Comparison of ENCODE assay signal across 19 cellular contexts in the genomic region with DNA sequence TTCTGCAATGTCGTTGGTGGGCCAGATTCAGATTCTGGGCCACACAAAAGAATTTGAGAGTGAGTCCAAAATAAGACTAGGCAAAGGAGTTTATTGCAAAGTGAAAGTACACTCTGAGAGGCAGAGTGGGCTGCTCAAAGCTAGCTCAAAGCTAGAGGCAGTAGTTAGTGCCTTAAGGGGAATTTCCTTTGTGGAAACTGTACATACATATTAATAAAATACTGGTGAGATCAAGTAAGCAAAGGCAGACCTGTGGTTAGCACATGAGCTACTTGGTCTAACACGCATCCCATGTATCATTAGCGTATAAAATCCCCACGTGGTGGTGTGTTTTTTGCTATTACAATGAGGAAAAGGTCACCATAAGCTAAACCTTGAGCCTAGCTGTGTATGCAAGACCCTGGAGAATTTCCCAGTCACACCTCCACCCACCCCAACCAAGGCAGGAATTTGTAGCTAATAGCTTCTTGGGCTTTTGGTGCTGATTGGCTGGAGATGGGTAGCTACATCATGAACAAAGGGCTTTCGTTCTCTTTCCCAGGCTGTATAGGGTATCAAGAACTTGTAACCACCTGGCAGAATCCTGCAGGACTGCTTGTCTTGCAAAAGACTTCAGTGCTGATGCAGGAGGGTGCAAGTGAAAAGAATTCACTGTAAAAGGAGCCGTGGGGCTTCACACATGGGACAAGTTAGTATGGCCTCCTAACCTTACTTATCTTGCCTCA. TPM values are rescaled to one million over a fixed set of nuclear protein-coding genes. Genes with fewer than 3 reads are reported as not detected.
DNase-seq lines count a peak whose midpoint lies in the region; ATAC-seq and TF ChIP-seq lines count a peak whose summit lies in the region.
"Had no signal": no experiment of that assay in that cellular context is flagged by ENCODE, and none has a peak within 500 bp of the region (broad histone marks: within the 10 kb centered on the region; RNA-seq: fewer than 3 reads in every experiment).

No MANE protein-coding gene starts in this region.

- peaks cover 5% of the 10 kb centered on the region for H3K36me3 Mint-ChIP-seq in activated CD4-positive, alpha-beta T cell treated with anti-CD3 and anti-CD28 coated beads for 36 hours (ENCODE audit: low read depth)
- peaks cover 4 to 9% of the 10 kb centered on the region in 2 donors for H3K36me3 Mint-ChIP-seq in CD4-positive, alpha-beta memory T cell
- no peaks in the 10 kb centered on the region for H3K36me3 Mint-ChIP-seq in central memory CD8-positive, alpha-beta T cell (ENCODE audit: insufficient read depth)

- no peaks in the 10 kb centered on the region; the same call in 1 of the 2 replicates for H4K20me1 ChIP-seq in PC-9 (ENCODE audit: insufficient read depth)

- peak overlapping the region; percentile 0 to 1 for H3K4me3 ChIP-seq in CD4-positive, alpha-beta memory T cell (ENCODE audit: low read length in 2 of 2)
- no peak overlapping the region for H3K4me3 ChIP-seq in PC-9
- H3K4me3 ChIP-seq in adrenal gland: no peak overlapping the region
- H3K4me3 ChIP-seq: coronary artery, gastrocnemius medialis, left ventricle myocardium inferior, stomach, uterus had no signal

- TF ChIP-seq CTCF in PC-9 (conservative IDR thresholded peaks at IDR 0.05) (no peak), adrenal gland (IDR thresholded peaks at IDR 0.05) (no peak)

- peaks cover 0 to 3% of the 10 kb centered on the region in 2 donors for H3K9me3 ChIP-seq in CD4-positive, alpha-beta memory T cell (ENCODE audit: control insufficient read depth in 1 of 2, low read length in 2 of 2)
- H3K9me3 ChIP-seq in PC-9 (ENCODE audit: insufficient read depth, low read depth): peaks cover 8% of the 10 kb centered on the region
- H3K9me3 ChIP-seq in adrenal gland (replicated peaks in 1 of 3): no peaks in the 10 kb centered on the region
- H3K9me3 ChIP-seq: uterus had no signal

- no peaks in the 10 kb centered on the region for H3K27me3 ChIP-seq in CD4-positive, alpha-beta memory T cell (ENCODE audit: insufficient read depth, low read length)
- H3K27me3 ChIP-seq in PC-9 (ENCODE audit: insufficient read depth, low read depth): peaks cover 19% of the 10 kb centered on the region; the same call in 1 of the 2 replicates
- no peaks in the 10 kb centered on the region for H3K27me3 ChIP-seq in adrenal gland
- H3K27me3 ChIP-seq: gastrocnemius medialis, stomach, uterus had no signal

- peak overlapping the region; percentile 20; the same call in 1 of the 2 replicates for H3K4me2 ChIP-seq in PC-9
- H3K4me2 ChIP-seq: KMS-11 had no signal

- 78 to 80% (median 80%) methylated on average over 6 of the region's 6 CpGs for WGBS in adrenal gland, 4 donors

- no peak overlapping the region for H3K4me3 Mint-ChIP-seq in activated CD4-positive, alpha-beta T cell treated with anti-CD3 and anti-CD28 coated beads for 36 hours
- H3K4me3 Mint-ChIP-seq in CD4-positive, alpha-beta memory T cell: peak overlapping the region; percentile 46 to 79 (median 66)
- H3K4me3 Mint-ChIP-seq in central memory CD8-positive, alpha-beta T cell: peak overlapping the region; percentile 59

- peaks cover 13% of the 10 kb centered on the region for H3K4me1 ChIP-seq in CD4-positive, alpha-beta memory T cell (ENCODE audit: insufficient read depth, low read length)
- H3K4me1 ChIP-seq in PC-9 (replicated peaks; ENCODE audit: insufficient read depth): no peaks in the 10 kb centered on the region
- no peaks in the 10 kb centered on the region for H3K4me1 ChIP-seq in adrenal gland (replicated peaks in 1 of 2)
- H3K4me1 ChIP-seq: gastrocnemius medialis, left ventricle myocardium inferior, stomach, uterus had no signal

- H3K9me3 Mint-ChIP-seq in activated CD4-positive, alpha-beta T cell treated with anti-CD3 and anti-CD28 coated beads for 36 hours (ENCODE audit: low read depth): peaks cover 9% of the 10 kb centered on the region
- H3K9me3 Mint-ChIP-seq in CD4-positive, alpha-beta memory T cell: peaks cover 0 to 16% (median 14%) of the 10 kb centered on the region in 8 donors
- H3K9me3 Mint-ChIP-seq in central memory CD8-positive, alpha-beta T cell: peaks cover 5% of the 10 kb centered on the region

- no peaks in the 10 kb centered on the region for H3K36me3 ChIP-seq in CD4-positive, alpha-beta memory T cell (ENCODE audit: insufficient read depth, low read length)
- H3K36me3 ChIP-seq in PC-9 (ENCODE audit: low read depth) (no peaks in the 10 kb centered on the region), adrenal gland (replicated peaks in 1 of 2) (no peaks in the 10 kb centered on the region)
- H3K36me3 ChIP-seq: gastrocnemius medialis, left ventricle myocardium inferior, stomach, uterus had no signal

- intact Hi-C loops in activated CD4-positive, alpha-beta T cell treated with anti-CD3 and anti-CD28 coated beads for 36 hours (cut with DNase I, micrococcal nuclease): loop anchor here in 1 of 2 experiments (5.0 kb wide), 1 partner anchor 94 kb away; no protein-coding TSS in a partner anchor
- intact Hi-C loops in CD4-positive, alpha-beta memory T cell (cut with micrococcal nuclease): no loop called here
- intact Hi-C loops in PC-9 (cut with micrococcal nuclease; ENCODE audit: unreplicated experiment) (no loop called here), adrenal gland (cut with DNase I) (loop anchor here in 1 of 2 donors (10.0 kb wide), 1 partner anchor 167 kb away; no protein-coding TSS in a partner anchor)

- H3K4me1 Mint-ChIP-seq in activated CD4-positive, alpha-beta T cell treated with anti-CD3 and anti-CD28 coated beads for 36 hours: peaks cover 15% of the 10 kb centered on the region
- peaks cover 8 to 17% (median 13%) of the 10 kb centered on the region in 4 donors for H3K4me1 Mint-ChIP-seq in CD4-positive, alpha-beta memory T cell
- H3K4me1 Mint-ChIP-seq in central memory CD8-positive, alpha-beta T cell: peaks cover 18% of the 10 kb centered on the region

- POLR2A ChIA-PET in activated CD4-positive, alpha-beta T cell treated with anti-CD3 and anti-CD28 coated beads for 36 hours (lab: Charles Lee): interaction anchor here (0.7 to 1.8 kb wide), 2 partner anchors 14 to 390 kb away, joined by 3 to 7 read pairs; partner anchors contain the start of genes MRPS18B and TRIM26
- POLR2A ChIA-PET in CD4-positive, alpha-beta memory T cell (lab: Charles Lee; ENCODE audit: partially characterized antibody): interaction anchor here (0.7 to 2.6 kb wide), 4 partner anchors 9 to 98 kb away, joined by 3 to 27 read pairs (median 3); partner anchors contain the start of gene TRIM26
- POLR2A ChIA-PET in PC-9 (lab: Charles Lee; ENCODE audit: unreplicated experiment): no interaction called here

- peaks cover 4% of the 10 kb centered on the region for H3K27me3 Mint-ChIP-seq in activated CD4-positive, alpha-beta T cell treated with anti-CD3 and anti-CD28 coated beads for 36 hours
- peaks cover 0 to under 1% of the 10 kb centered on the region in 2 donors for H3K27me3 Mint-ChIP-seq in CD4-positive, alpha-beta memory T cell
- H3K27me3 Mint-ChIP-seq in central memory CD8-positive, alpha-beta T cell: peaks cover 4% of the 10 kb centered on the region

- CTCF ChIA-PET in activated CD4-positive, alpha-beta T cell treated with anti-CD3 and anti-CD28 coated beads for 36 hours (lab: Charles Lee): interaction anchor here (0.6 to 2.8 kb wide), 9 partner anchors 9 to 266 kb away, joined by 3 to 25 read pairs (median 6); partner anchors contain the start of gene TRIM26
- CTCF ChIA-PET in CD4-positive, alpha-beta memory T cell (lab: Charles Lee; ENCODE audit: partially characterized antibody): interaction anchor here (0.9 to 3.9 kb wide), 3 partner anchors 10 to 168 kb away, joined by 3 to 22 read pairs (median 9); no protein-coding TSS in a partner anchor
- CTCF ChIA-PET in PC-9 (lab: Charles Lee): no interaction called here

- no peaks in the 10 kb centered on the region for H3K9me2 ChIP-seq in PC-9 (ENCODE audit: insufficient read depth)

- peak; percentile 92 for ATAC-seq in activated CD4-positive, alpha-beta T cell treated with anti-CD3 and anti-CD28 coated beads for 36 hours
- ATAC-seq in central memory CD8-positive, alpha-beta T cell (replicated peaks; ENCODE audit: extremely low read depth, poor library complexity, severe bottlenecking): peak; percentile 98
- no peak for ATAC-seq in GM21619 (IDR thresholded peaks at IDR 0.05; ENCODE audit: unreplicated experiment)
- ATAC-seq: gastrocnemius medialis had no signal

- H3K27ac ChIP-seq in CD4-positive, alpha-beta memory T cell (ENCODE audit: low read depth, low read length): no peak overlapping the region
- H3K27ac ChIP-seq in PC-9: no peak overlapping the region
- no peak overlapping the region for H3K27ac ChIP-seq in adrenal gland
- H3K27ac ChIP-seq: C4-2B, coronary artery, epithelial cell of prostate, gastrocnemius medialis, KMS-11, left ventricle myocardium inferior, stomach, uterus had no signal

- peak overlapping the region; percentile 70 for H3K27ac Mint-ChIP-seq in activated CD4-positive, alpha-beta T cell treated with anti-CD3 and anti-CD28 coated beads for 36 hours
- peak overlapping the region; percentile 43 to 85 (median 76) for H3K27ac Mint-ChIP-seq in CD4-positive, alpha-beta memory T cell
- H3K27ac Mint-ChIP-seq in central memory CD8-positive, alpha-beta T cell (ENCODE audit: low read depth): peak overlapping the region; percentile 82

- H3K79me2 ChIP-seq in PC-9 (ENCODE audit: low read depth): no peaks in the 10 kb centered on the region

- TF ChIP-seq POLR2A in adrenal gland (IDR thresholded peaks at IDR 0.05): no peak

- no TSS peak for BruUV-seq in PC-9 (replicated peaks; lab: Mats Ljungman, UMichigan)

- H3F3A ChIP-seq in PC-9 (ENCODE audit: insufficient read depth, low read depth): no peaks in the 10 kb centered on the region

- DNase-seq in activated CD4-positive, alpha-beta T cell treated with anti-CD3 and anti-CD28 coated beads for 36 hours: peak; percentile 26
- DNase-seq in activated CD4-positive, alpha-beta T cell treated with anti-CD3 and anti-CD28 coated beads for 1 hour: no peak
- peak in 4 of 5 donors; percentile 13 to 40 (median 24) for DNase-seq in CD4-positive, alpha-beta memory T cell
- DNase-seq in PC-9 (no peak), adrenal gland (no peak), NCI-H526 (lab: John Stamatoyannopoulos, UW) (no peak)
- DNase-seq in central memory CD8-positive, alpha-beta T cell (ENCODE audit: low spot score in 2 of 2): peak in 1 of 2 donors; percentile 22
- DNase-seq: gastrocnemius medialis, left ventricle myocardium inferior, NCI-H1105, NCI-H82, RPMI8226, stomach, uterus had no signal

- H2AFZ ChIP-seq in PC-9: no peak overlapping the region

RNA-seq across cellular contexts. Expression of gene TRIM26, which starts 14.7 kb away (rescaled TPM):
- total RNA-seq in activated CD4-positive, alpha-beta T cell treated with anti-CD3 and anti-CD28 coated beads for 36 hours: 10 to 100 TPM; 48.4 to 60.4 TPM
- 10 to 100 TPM; 60.0 to 60.7 TPM for total RNA-seq in CD4-positive, alpha-beta memory T cell
- 10 to 100 TPM; 17.3 to 51.0 TPM for polyA plus RNA-seq in CD4-positive, alpha-beta memory T cell
- total RNA-seq in PC-9 (2021) (45.3 and 53.9 TPM in 2 replicates), adrenal gland (10 to 100 TPM; 32.7 to 49.6 (median 40.7) TPM)
- polyA plus RNA-seq in adrenal gland: 10 to 100 TPM; 25.8 to 37.3 (median 34.8) TPM

Comparison
In these comparisons a context has a peak if more than half of its experiments do, and no peak if none do; other contexts are left out.
1. DNase-seq: peak in activated CD4-positive, alpha-beta T cell treated with anti-CD3 and anti-CD28 coated beads for 36 hours (single experiment) and CD4-positive, alpha-beta memory T cell (4 of 5); none in activated CD4-positive, alpha-beta T cell treated with anti-CD3 and anti-CD28 coated beads for 1 hour (single experiment), PC-9 (0 of 2), adrenal gland (0 of 7) and NCI-H526 (0 of 2).
2. H3K4me3 ChIP-seq: peak in CD4-positive, alpha-beta memory T cell (2 of 2); none in PC-9 (single experiment) and adrenal gland (0 of 4).
3. Peak in every context shown above with its lines, with median percentiles within 50 percentile points of each other: H3K27ac Mint-ChIP-seq.